21 cellular contexts compared by ENCODE assay signal in the genomic region with DNA sequence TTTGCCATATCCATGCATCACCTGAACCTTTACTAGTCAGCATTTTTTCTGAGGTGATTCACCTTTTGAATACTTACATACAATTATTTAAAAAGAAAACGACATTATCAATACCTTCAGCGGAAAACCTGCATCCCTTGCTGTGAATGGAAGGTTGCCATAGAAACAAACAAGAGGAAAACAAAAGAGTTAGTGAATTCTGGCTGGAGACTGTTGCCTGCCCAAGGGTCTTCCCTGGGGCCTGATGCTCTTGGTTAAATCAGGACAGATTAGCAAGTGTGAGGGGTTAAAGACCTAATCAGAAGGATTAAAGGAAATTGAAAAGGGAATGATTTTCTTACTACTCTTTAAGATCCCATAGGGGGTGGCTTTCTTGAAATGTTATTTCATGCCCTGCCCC.
"Had no signal": no experiment of that assay in that cellular context is flagged by ENCODE, and none has a peak within 500 bp of the region (broad histone marks: within the 10 kb centered on the region; RNA-seq: fewer than 3 reads in every experiment).

No MANE protein-coding gene starts in this region.

- H3K27ac ChIP-seq: coronary artery, heart left ventricle, lower lobe of right lung, spleen, upper lobe of left lung had no signal

- H3K4me1 Mint-ChIP-seq: activated naive CD4-positive, alpha-beta T cell treated with anti-CD3 and anti-CD28 coated beads, Interleukin-2, amount 10 ng/mL, durations not matched to agents 7 days and 5 days; immature natural killer cell; naive thymus-derived CD4-positive, alpha-beta T cell had no signal

- H3K36me3 Mint-ChIP-seq: activated naive CD4-positive, alpha-beta T cell treated with anti-CD3 and anti-CD28 coated beads, Interleukin-2, amount 10 ng/mL, durations not matched to agents 7 days and 5 days; immature natural killer cell; naive thymus-derived CD4-positive, alpha-beta T cell had no signal

- H3K4me3 ChIP-seq: coronary artery, heart left ventricle, lower lobe of right lung, spleen, upper lobe of left lung had no signal

- DNase-seq: activated CD4-positive, alpha-beta T cell treated with anti-CD3 and anti-CD28 coated beads for 4 hours; activated CD4-positive, alpha-beta T cell treated with anti-CD3 and anti-CD28 coated beads, Interleukin-2, amount 50 U/mL, for 48 hours; activated CD4-positive, CD25-positive, alpha-beta regulatory T cell; activated CD8-positive, alpha-beta memory T cell treated with anti-CD3 and anti-CD28 coated beads, Interleukin-2, amount 50 U/mL, for 48 hours; activated effector memory CD4-positive, alpha-beta T cell treated with anti-CD3 and anti-CD28 coated beads, Interleukin-2, amount 50 U/mL, for 16 hours; activated naive CD4-positive, alpha-beta T cell treated with anti-CD3 and anti-CD28 coated beads, Interleukin-2, amount 10 ng/mL, durations not matched to agents 7 days and 5 days; amygdala; cerebellar nuclear complex; heart left ventricle; immature natural killer cell; lower lobe of right lung; naive thymus-derived CD4-positive, alpha-beta T cell; retina; spleen; stimulated activated CD4-positive, alpha-beta T cell treated with anti-CD3 and anti-CD28 coated beads, Interleukin-4, amount 100 ng/mL, for 24 hours; stimulated activated naive CD8-positive, alpha-beta T cell treated with anti-CD3 and anti-CD28 coated beads, Interleukin-15, Interleukin-2, amounts not matched to agents 100 U/mL and 50 U/mL, for 24 hours; T-helper 17 cell; upper lobe of left lung had no signal

- H3K4me3 Mint-ChIP-seq: activated naive CD4-positive, alpha-beta T cell treated with anti-CD3 and anti-CD28 coated beads, Interleukin-2, amount 10 ng/mL, durations not matched to agents 7 days and 5 days; immature natural killer cell; naive thymus-derived CD4-positive, alpha-beta T cell; T-helper 17 cell had no signal

- H3K36me3 ChIP-seq: heart left ventricle, lower lobe of right lung, spleen, upper lobe of left lung had no signal

- H3K27ac Mint-ChIP-seq: activated naive CD4-positive, alpha-beta T cell treated with anti-CD3 and anti-CD28 coated beads, Interleukin-2, amount 10 ng/mL, durations not matched to agents 7 days and 5 days; immature natural killer cell; naive thymus-derived CD4-positive, alpha-beta T cell; progenitor cell of endocrine pancreas; T-helper 17 cell had no signal

- H3K9me3 ChIP-seq: heart left ventricle, lower lobe of right lung, spleen, upper lobe of left lung had no signal

- H3K4me1 ChIP-seq: heart left ventricle, lower lobe of right lung, spleen, upper lobe of left lung had no signal

- H3K27me3 Mint-ChIP-seq: activated naive CD4-positive, alpha-beta T cell treated with anti-CD3 and anti-CD28 coated beads, Interleukin-2, amount 10 ng/mL, durations not matched to agents 7 days and 5 days had no signal

- H3K9me3 Mint-ChIP-seq: activated naive CD4-positive, alpha-beta T cell treated with anti-CD3 and anti-CD28 coated beads, Interleukin-2, amount 10 ng/mL, durations not matched to agents 7 days and 5 days had no signal

- ATAC-seq: heart left ventricle; left lobe of liver; lower lobe of right lung; naive thymus-derived CD4-positive, alpha-beta T cell; stimulated activated naive CD8-positive, alpha-beta T cell treated with anti-CD3 and anti-CD28 coated beads, Interleukin-15, Interleukin-2, amounts not matched to agents 100 U/mL and 50 U/mL, for 24 hours; T-helper 17 cell had no signal

- H3K27me3 ChIP-seq: upper lobe of left lung had no signal
